In genomic region chr5:32127759-32128158, GRCh38 we compare ENCODE assay signal across 1 cellular context.
TF ChIP-seq lines count a peak whose summit lies in the region.

No MANE protein-coding gene starts in this region.

TF ChIP-seq in HepG2, 621 proteins besides CTCF, POLR2A, EP300 and RAD21:
- TF ChIP-seq JUND (CRISPR knock-in tag; IDR thresholded peaks at IDR 0.05) (no peak), GFI1 (CRISPR knock-in tag; IDR thresholded peaks at IDR 0.05; ENCODE audit: borderline replicate concordance) (no peak), ZNF30 (CRISPR knock-in tag; IDR thresholded peaks at IDR 0.05) (no peak), ZNF12 (CRISPR knock-in tag; IDR thresholded peaks at IDR 0.05) (no peak), MTF1 (CRISPR knock-in tag; IDR thresholded peaks at IDR 0.05) (no peak)
- TF ChIP-seq, protein P1, sequence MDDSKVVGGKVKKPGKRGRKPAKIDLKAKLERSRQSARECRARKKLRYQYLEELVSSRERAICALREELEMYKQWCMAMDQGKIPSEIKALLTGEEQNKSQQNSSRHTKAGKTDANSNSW (CRISPR knock-in tag; IDR thresholded peaks at IDR 0.05; ENCODE audit: borderline replicate concordance) = no peak
- TF ChIP-seq, protein P2, sequence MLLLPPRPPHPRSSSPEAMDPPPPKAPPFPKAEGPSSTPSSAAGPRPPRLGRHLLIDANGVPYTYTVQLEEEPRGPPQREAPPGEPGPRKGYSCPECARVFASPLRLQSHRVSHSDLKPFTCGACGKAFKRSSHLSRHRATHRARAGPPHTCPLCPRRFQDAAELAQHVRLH (CRISPR knock-in tag; IDR thresholded peaks at IDR 0.05; ENCODE audit: borderline replicate concordance, low read depth) = no peak
